Comparison of ENCODE assay signal across 1 cellular context in genomic region chr20:58839991-58840747, GRCh38.
TF ChIP-seq lines count a peak whose summit lies in the region.

No MANE protein-coding gene starts in this region.

TF ChIP-seq in HepG2, 621 proteins besides CTCF, POLR2A, EP300 and RAD21:
- TF ChIP-seq TOE1 (CRISPR knock-in tag; IDR thresholded peaks at IDR 0.05): no peak
- 0 out of 2 replicates have a peak, but pooled peaks have one; percentile 11 for TF ChIP-seq GABPA (IDR thresholded peaks at IDR 0.05; ENCODE audit: low read depth, low read length)
- TF ChIP-seq GABPA (CRISPR knock-in tag; IDR thresholded peaks at IDR 0.05; ENCODE audit: low read depth): no peak
